Comparison of ENCODE assay signal across 20 cellular contexts in genomic region chr16:80743273-80743672, GRCh38.
DNase-seq lines count a peak whose midpoint lies in the region; ATAC-seq lines count a peak whose summit lies in the region.
"Had no signal": no experiment of that assay in that cellular context is flagged by ENCODE, and none has a peak within 500 bp of the region (broad histone marks: within the 10 kb centered on the region; RNA-seq: fewer than 3 reads in every experiment).

No MANE protein-coding gene starts in this region.

- ATAC-seq in GM18498 (IDR thresholded peaks at IDR 0.05; ENCODE audit: unreplicated experiment) = no peak
- ATAC-seq: GM23338, HCT116 had no signal

- no peaks in the 10 kb centered on the region for H3K27me3 Mint-ChIP-seq in activated naive CD4-positive, alpha-beta T cell treated with anti-CD3 and anti-CD28 coated beads for 36 hours (ENCODE audit: low read depth)
- H3K27me3 Mint-ChIP-seq: B cell; CD4-positive, CD25-positive, alpha-beta regulatory T cell had no signal

- DNase-seq in DMS53 (lab: John Stamatoyannopoulos, UW) = peak; percentile 4
- DNase-seq in DMS53 treated with DMSO at 0.1 percent for 48 hours (lab: John Stamatoyannopoulos, UW; ENCODE audit: unreplicated experiment) = no peak
- peak; percentile 37 for DNase-seq in activated naive CD4-positive, alpha-beta T cell treated with anti-CD3 and anti-CD28 coated beads for 36 hours
- DNase-seq in activated naive CD4-positive, alpha-beta T cell (lab: John Stamatoyannopoulos, UW) = no peak
- DNase-seq in kidney tubule cell (ENCODE audit: low spot score) = peak; percentile 34
- no peak for DNase-seq in pons (ENCODE audit: low spot score)
- DNase-seq in DMS153 (lab: John Stamatoyannopoulos, UW) = no peak
- DNase-seq: CD4-positive, CD25-positive, alpha-beta regulatory T cell; DMS79; NCI-H1417 treated with DMSO at 0.1 percent for 48 hours; NCI-H1930; NCI-H2171; NCI-H446; NCI-H69; RPMI8226; SIG-M5 had no signal

- intact Hi-C loops in activated naive CD4-positive, alpha-beta T cell treated with anti-CD3 and anti-CD28 coated beads for 36 hours (cut with micrococcal nuclease) = no loop called here

- H3K27ac Mint-ChIP-seq in activated naive CD4-positive, alpha-beta T cell treated with anti-CD3 and anti-CD28 coated beads for 36 hours = no peak overlapping the region
- H3K27ac Mint-ChIP-seq: B cell; CD4-positive, CD25-positive, alpha-beta regulatory T cell; GM23338 had no signal

- no peak overlapping the region for H3K4me3 Mint-ChIP-seq in activated naive CD4-positive, alpha-beta T cell treated with anti-CD3 and anti-CD28 coated beads for 36 hours
- H3K4me3 Mint-ChIP-seq: B cell; CD4-positive, CD25-positive, alpha-beta regulatory T cell; GM23338 had no signal

- peaks cover 9% of the 10 kb centered on the region for H3K36me3 Mint-ChIP-seq in activated naive CD4-positive, alpha-beta T cell treated with anti-CD3 and anti-CD28 coated beads for 36 hours (ENCODE audit: low read depth)

- peaks cover 10% of the 10 kb centered on the region for H3K9me3 Mint-ChIP-seq in activated naive CD4-positive, alpha-beta T cell treated with anti-CD3 and anti-CD28 coated beads for 36 hours

- CTCF ChIA-PET in activated naive CD4-positive, alpha-beta T cell treated with anti-CD3 and anti-CD28 coated beads for 36 hours (lab: Charles Lee) = no interaction called here

- H3K4me1 Mint-ChIP-seq in activated naive CD4-positive, alpha-beta T cell treated with anti-CD3 and anti-CD28 coated beads for 36 hours (ENCODE audit: low read depth) = peaks cover 29% of the 10 kb centered on the region
- H3K4me1 Mint-ChIP-seq: B cell, GM23338 had no signal

Comparison
In these comparisons a context has a peak if more than half of its experiments do, and no peak if none do; other contexts are left out.
1. DNase-seq: peak in DMS53 (single experiment), activated naive CD4-positive, alpha-beta T cell treated with anti-CD3 and anti-CD28 coated beads for 36 hours (single experiment) and kidney tubule cell (single experiment); none in DMS53 treated with DMSO at 0.1 percent for 48 hours (single experiment), activated naive CD4-positive, alpha-beta T cell (0 of 4), pons (single experiment) and DMS153 (single experiment).